12 cellular contexts compared by ENCODE assay signal in the genomic region with DNA sequence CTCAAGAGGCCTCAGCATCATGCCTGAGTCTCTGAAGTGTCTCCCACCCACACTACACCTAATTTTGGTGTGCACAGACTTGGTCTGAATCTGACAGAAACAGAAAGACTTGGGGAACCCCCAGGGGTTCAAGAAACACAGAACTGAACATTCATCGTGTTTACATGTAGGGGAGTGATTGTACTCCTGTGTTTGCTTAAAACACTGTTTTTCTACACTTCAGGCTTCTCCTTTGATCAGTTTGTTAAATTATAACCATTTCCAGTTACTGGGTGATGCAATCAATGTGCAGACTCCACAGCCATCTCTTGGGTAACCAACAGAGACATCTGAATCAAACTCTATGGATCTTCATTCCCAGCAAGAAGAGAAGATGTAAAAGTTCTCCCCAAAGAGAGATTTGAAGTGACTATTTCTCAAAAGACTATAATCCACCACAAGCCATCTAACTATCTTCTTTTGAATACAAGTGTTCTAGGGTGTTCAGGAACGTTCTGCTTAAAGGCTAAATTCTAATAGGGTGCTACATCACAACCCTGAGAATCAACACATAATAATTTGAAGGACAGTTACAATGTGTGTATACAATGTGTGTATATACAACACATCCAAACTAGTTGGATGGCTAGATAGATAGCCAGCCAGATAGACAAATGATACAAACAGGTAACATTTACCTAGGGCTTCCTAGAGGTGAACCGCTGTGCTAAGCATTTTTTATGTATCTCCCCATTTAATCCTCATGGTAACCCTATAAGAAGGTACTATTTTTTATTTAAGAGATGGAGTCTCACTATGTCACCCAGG. TPM values are rescaled to one million over a fixed set of nuclear protein-coding genes. Genes with fewer than 3 reads are reported as not detected.
A peak's percentile ranks its signal among the peaks of the same experiment; 100 is the strongest.
DNase-seq lines count a peak whose midpoint lies in the region; ATAC-seq and TF ChIP-seq lines count a peak whose summit lies in the region.
"Had no signal": no experiment of that assay in that cellular context is flagged by ENCODE, and none has a peak within 500 bp of the region (broad histone marks: within the 10 kb centered on the region; RNA-seq: fewer than 3 reads in every experiment).

No MANE protein-coding gene starts in this region.

- TF ChIP-seq POLR2A in suprapubic skin (IDR thresholded peaks at IDR 0.05) = no peak

- 82% methylated on average over 3 of the region's 3 CpGs for WGBS in suprapubic skin
- whole genome bisulfite sequencing in SK-N-SH (ENCODE audit: low lambda C conversion rate) = 74% methylated on average over 3 of the region's 3 CpGs

- peak; percentile 51 for DNase-seq in activated naive CD4-positive, alpha-beta T cell treated with anti-CD3 and anti-CD28 coated beads for 36 hours
- no peak for DNase-seq in activated naive CD4-positive, alpha-beta T cell treated with anti-CD3 and anti-CD28 coated beads, Interleukin-2, amount 10 ng/mL, durations not matched to agents 7 days and 5 days
- DNase-seq in suprapubic skin (ENCODE audit: low spot score in 2 of 2) (no peak), SK-N-SH (no peak)
- DNase-seq: NCI-H1417 had no signal

- no peaks in the 10 kb centered on the region for H3K9me2 ChIP-seq in SK-N-SH

- no peak for TF ChIP-seq CTCF in suprapubic skin (IDR thresholded peaks at IDR 0.05)
- no peak for TF ChIP-seq CTCF in SK-N-SH (IDR thresholded peaks at IDR 0.05)

- no peaks in the 10 kb centered on the region for H3K36me3 Mint-ChIP-seq in activated naive CD4-positive, alpha-beta T cell treated with anti-CD3 and anti-CD28 coated beads for 36 hours (ENCODE audit: low read depth)
- H3K36me3 Mint-ChIP-seq in activated naive CD4-positive, alpha-beta T cell treated with anti-CD3 and anti-CD28 coated beads, Interleukin-2, amount 10 ng/mL, durations not matched to agents 7 days and 5 days = no peaks in the 10 kb centered on the region
- H3K36me3 Mint-ChIP-seq in T-helper 1 cell treated with Interleukin-12 subunit alpha and Interleukin-12 subunit beta and Interleukin-4 antibody, amounts not matched to agents 30 μg/mL and 1 μg/mL, for 36 hours (ENCODE audit: low read depth) = peaks cover 6% of the 10 kb centered on the region
- H3K36me3 Mint-ChIP-seq in stimulated activated naive CD8-positive, alpha-beta T cell treated with anti-CD3 and anti-CD28 coated beads, Interleukin-15, Interleukin-2, amounts not matched to agents 100 ng/mL and 50 ng/mL, for 24 hours (ENCODE audit: low read depth) = no peaks in the 10 kb centered on the region

- no peaks in the 10 kb centered on the region for H3K36me3 ChIP-seq in suprapubic skin
- H3K36me3 ChIP-seq in SK-N-SH (replicated peaks in 1 of 2; ENCODE audit: control insufficient read depth in 1 of 2, insufficient read depth in 2 of 2, low read length in 1 of 2) = peaks cover 0 to 2% of the 10 kb centered on the region in 2 experiments

- TF ChIP-seq EP300 in suprapubic skin (IDR thresholded peaks at IDR 0.05) = no peak
- TF ChIP-seq EP300 in SK-N-SH (IDR thresholded peaks at IDR 0.05; ENCODE audit: borderline replicate concordance in 1 of 2, low read depth in 1 of 2, low read length in 1 of 2) = no peak

- H3F3A ChIP-seq in SK-N-SH (replicated peaks; ENCODE audit: insufficient read depth) = no peaks in the 10 kb centered on the region

- no peaks in the 10 kb centered on the region for H4K20me1 ChIP-seq in SK-N-SH (ENCODE audit: insufficient read depth)

- H3K9me3 Mint-ChIP-seq in activated naive CD4-positive, alpha-beta T cell treated with anti-CD3 and anti-CD28 coated beads for 36 hours = no peaks in the 10 kb centered on the region
- no peaks in the 10 kb centered on the region for H3K9me3 Mint-ChIP-seq in activated naive CD4-positive, alpha-beta T cell treated with anti-CD3 and anti-CD28 coated beads, Interleukin-2, amount 10 ng/mL, durations not matched to agents 7 days and 5 days
- H3K9me3 Mint-ChIP-seq in T-helper 1 cell treated with Interleukin-12 subunit alpha and Interleukin-12 subunit beta and Interleukin-4 antibody, amounts not matched to agents 30 μg/mL and 1 μg/mL, for 36 hours = no peaks in the 10 kb centered on the region
- H3K9me3 Mint-ChIP-seq in stimulated activated naive CD8-positive, alpha-beta T cell treated with anti-CD3 and anti-CD28 coated beads, Interleukin-15, Interleukin-2, amounts not matched to agents 100 ng/mL and 50 ng/mL, for 24 hours = no peaks in the 10 kb centered on the region
- H3K9me3 Mint-ChIP-seq: central memory CD8-positive, alpha-beta T cell had no signal

- no peak overlapping the region for H3K4me3 ChIP-seq in suprapubic skin
- H3K4me3 ChIP-seq in SK-N-SH (ENCODE audit: low read depth in 2 of 2, low read length in 1 of 2) = no peak overlapping the region

- no peaks in the 10 kb centered on the region for H3K27me3 Mint-ChIP-seq in activated naive CD4-positive, alpha-beta T cell treated with anti-CD3 and anti-CD28 coated beads for 36 hours (ENCODE audit: low read depth)
- no peaks in the 10 kb centered on the region for H3K27me3 Mint-ChIP-seq in activated naive CD4-positive, alpha-beta T cell treated with anti-CD3 and anti-CD28 coated beads, Interleukin-2, amount 10 ng/mL, durations not matched to agents 7 days and 5 days
- H3K27me3 Mint-ChIP-seq in T-helper 1 cell treated with Interleukin-12 subunit alpha and Interleukin-12 subunit beta and Interleukin-4 antibody, amounts not matched to agents 30 μg/mL and 1 μg/mL, for 36 hours (ENCODE audit: low read depth) = no peaks in the 10 kb centered on the region
- no peaks in the 10 kb centered on the region for H3K27me3 Mint-ChIP-seq in stimulated activated naive CD8-positive, alpha-beta T cell treated with anti-CD3 and anti-CD28 coated beads, Interleukin-15, Interleukin-2, amounts not matched to agents 100 ng/mL and 50 ng/mL, for 24 hours

- TF ChIP-seq RAD21 in SK-N-SH (IDR thresholded peaks at IDR 0.05; ENCODE audit: low read length) = no peak

- CTCF ChIA-PET in activated naive CD4-positive, alpha-beta T cell treated with anti-CD3 and anti-CD28 coated beads for 36 hours (lab: Charles Lee) = interaction anchor here (1.0 to 2.2 kb wide), 4 partner anchors 8 to 352 kb away, joined by 3 to 14 read pairs (median 4); no protein-coding TSS in a partner anchor
- CTCF ChIA-PET in activated naive CD4-positive, alpha-beta T cell treated with anti-CD3 and anti-CD28 coated beads, Interleukin-2, amount 10 ng/mL, durations not matched to agents 7 days and 5 days (lab: Charles Lee) = interaction anchor here (1.1 kb wide), 1 partner anchor 15 kb away, joined by 4 read pairs; no protein-coding TSS in a partner anchor
- CTCF ChIA-PET in SK-N-SH (lab: Yijun Ruan, JAX) = no interaction called here

- H3K79me2 ChIP-seq in SK-N-SH (ENCODE audit: insufficient read depth) = no peaks in the 10 kb centered on the region

- POLR2A ChIA-PET in SK-N-SH (lab: Yijun Ruan, JAX) = no interaction called here

- H3K4me1 Mint-ChIP-seq in activated naive CD4-positive, alpha-beta T cell treated with anti-CD3 and anti-CD28 coated beads for 36 hours (ENCODE audit: low read depth) = peaks cover 10% of the 10 kb centered on the region
- no peaks in the 10 kb centered on the region for H3K4me1 Mint-ChIP-seq in activated naive CD4-positive, alpha-beta T cell treated with anti-CD3 and anti-CD28 coated beads, Interleukin-2, amount 10 ng/mL, durations not matched to agents 7 days and 5 days
- peaks cover 24% of the 10 kb centered on the region for H3K4me1 Mint-ChIP-seq in T-helper 1 cell treated with Interleukin-12 subunit alpha and Interleukin-12 subunit beta and Interleukin-4 antibody, amounts not matched to agents 30 μg/mL and 1 μg/mL, for 36 hours (ENCODE audit: low read depth)
- peaks cover 9% of the 10 kb centered on the region for H3K4me1 Mint-ChIP-seq in stimulated activated naive CD8-positive, alpha-beta T cell treated with anti-CD3 and anti-CD28 coated beads, Interleukin-15, Interleukin-2, amounts not matched to agents 100 ng/mL and 50 ng/mL, for 24 hours (ENCODE audit: low read depth)
- H3K4me1 Mint-ChIP-seq: central memory CD8-positive, alpha-beta T cell had no signal

- H3K27me3 ChIP-seq in suprapubic skin (no peaks in the 10 kb centered on the region), SK-N-SH (ENCODE audit: insufficient read depth) (no peaks in the 10 kb centered on the region)

- ATAC-seq in HG02623 (IDR thresholded peaks at IDR 0.05; ENCODE audit: unreplicated experiment) (peak; percentile 95), HG03354 (IDR thresholded peaks at IDR 0.05; ENCODE audit: poor library complexity, severe bottlenecking, unreplicated experiment) (no peak)
- ATAC-seq: Panc1 had no signal

- H3K9me3 ChIP-seq in suprapubic skin = no peaks in the 10 kb centered on the region
- no peaks in the 10 kb centered on the region for H3K9me3 ChIP-seq in SK-N-SH

- no peak overlapping the region for H2AFZ ChIP-seq in SK-N-SH (ENCODE audit: low read depth)

- intact Hi-C loops in activated naive CD4-positive, alpha-beta T cell treated with anti-CD3 and anti-CD28 coated beads for 36 hours (cut with micrococcal nuclease) = loop anchor here (1.0 kb wide), 3 partner anchors 12 to 46 kb away; no protein-coding TSS in a partner anchor

- H3K27ac ChIP-seq in suprapubic skin = no peak overlapping the region
- no peak overlapping the region for H3K27ac ChIP-seq in SK-N-SH (ENCODE audit: low read depth in 2 of 2, low read length in 1 of 2)

- no peak overlapping the region for H3K9ac ChIP-seq in SK-N-SH

- no peak overlapping the region for H3K4me2 ChIP-seq in SK-N-SH

- H3K27ac Mint-ChIP-seq in activated naive CD4-positive, alpha-beta T cell treated with anti-CD3 and anti-CD28 coated beads for 36 hours = peak overlapping the region; percentile 87
- H3K27ac Mint-ChIP-seq in activated naive CD4-positive, alpha-beta T cell treated with anti-CD3 and anti-CD28 coated beads, Interleukin-2, amount 10 ng/mL, durations not matched to agents 7 days and 5 days = no peak overlapping the region
- peak overlapping the region; percentile 67 for H3K27ac Mint-ChIP-seq in T-helper 1 cell treated with Interleukin-12 subunit alpha and Interleukin-12 subunit beta and Interleukin-4 antibody, amounts not matched to agents 30 μg/mL and 1 μg/mL, for 36 hours
- H3K27ac Mint-ChIP-seq in stimulated activated naive CD8-positive, alpha-beta T cell treated with anti-CD3 and anti-CD28 coated beads, Interleukin-15, Interleukin-2, amounts not matched to agents 100 ng/mL and 50 ng/mL, for 24 hours = peak overlapping the region; percentile 54

- H3K4me1 ChIP-seq in suprapubic skin (no peaks in the 10 kb centered on the region), SK-N-SH (ENCODE audit: control insufficient read depth in 1 of 2, insufficient read depth in 2 of 2, low read depth in 1 of 2, low read length in 1 of 2) (no peaks in the 10 kb centered on the region)

- no peak overlapping the region for H3K4me3 Mint-ChIP-seq in activated naive CD4-positive, alpha-beta T cell treated with anti-CD3 and anti-CD28 coated beads for 36 hours
- H3K4me3 Mint-ChIP-seq in activated naive CD4-positive, alpha-beta T cell treated with anti-CD3 and anti-CD28 coated beads, Interleukin-2, amount 10 ng/mL, durations not matched to agents 7 days and 5 days = no peak overlapping the region
- no peak overlapping the region for H3K4me3 Mint-ChIP-seq in T-helper 1 cell treated with Interleukin-12 subunit alpha and Interleukin-12 subunit beta and Interleukin-4 antibody, amounts not matched to agents 30 μg/mL and 1 μg/mL, for 36 hours
- no peak overlapping the region for H3K4me3 Mint-ChIP-seq in stimulated activated naive CD8-positive, alpha-beta T cell treated with anti-CD3 and anti-CD28 coated beads, Interleukin-15, Interleukin-2, amounts not matched to agents 100 ng/mL and 50 ng/mL, for 24 hours
- H3K4me3 Mint-ChIP-seq: central memory CD8-positive, alpha-beta T cell had no signal

RNA-seq across cellular contexts. Expression of gene DNAJC12, which starts 34.2 kb away (rescaled TPM):
- 10 to 100 TPM; 13.2 to 13.9 TPM for total RNA-seq in activated naive CD4-positive, alpha-beta T cell treated with anti-CD3 and anti-CD28 coated beads for 36 hours
- total RNA-seq in suprapubic skin = under 1 TPM in 1 of 4 donors, not detected in 3; 0.57 TPM
- 7.9 and 9.3 TPM in 2 replicates for polyA plus RNA-seq in SK-N-SH (2012; rRNA removed)
- polyA plus RNA-seq in SK-N-SH (2012; cell fraction: cytosol; rRNA removed) = 13.8 and 18.3 TPM in 2 replicates
- polyA plus RNA-seq in SK-N-SH (2012; cell fraction: nucleus; rRNA removed) = 2.4 and 4.2 TPM in 2 replicates
- total RNA-seq: mononuclear cell had no signal

Comparison
In these comparisons a context has a peak if more than half of its experiments do, and no peak if none do; other contexts are left out.
1. RNA of gene DNAJC12, which starts 34.2 kb away (total RNA-seq): 13.2 to 13.9 TPM in activated naive CD4-positive, alpha-beta T cell treated with anti-CD3 and anti-CD28 coated beads for 36 hours; 0.57 TPM in suprapubic skin; every median in the first group is over 4 times any median in the second.